24 cellular contexts compared by ENCODE assay signal in the genomic region with DNA sequence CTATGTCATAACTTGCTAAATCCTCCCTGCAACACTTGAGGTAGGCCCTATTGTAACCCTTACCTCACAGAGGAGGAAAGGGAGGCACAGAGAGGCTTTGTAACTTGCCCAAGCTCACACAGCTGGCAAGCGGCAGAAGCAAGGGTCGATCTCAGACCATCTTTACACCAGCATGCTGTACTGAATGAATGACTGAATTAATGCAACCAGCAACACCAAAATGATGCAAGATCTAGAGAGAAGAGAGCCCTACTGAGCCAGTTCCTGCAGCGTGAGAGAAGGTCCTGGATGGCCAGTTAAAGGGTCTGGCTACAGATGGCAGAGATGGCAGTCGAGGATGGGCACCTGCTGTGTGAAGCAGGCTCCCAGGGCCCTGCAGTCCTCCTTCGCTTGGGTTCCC. TPM values are rescaled to one million over a fixed set of nuclear protein-coding genes. Genes with fewer than 3 reads are reported as not detected.
DNase-seq lines count a peak whose midpoint lies in the region; ATAC-seq, FAIRE-seq and TF ChIP-seq lines count a peak whose summit lies in the region.
"Had no signal": no experiment of that assay in that cellular context is flagged by ENCODE, and none has a peak within 500 bp of the region (broad histone marks: within the 10 kb centered on the region; RNA-seq: fewer than 3 reads in every experiment).

No MANE protein-coding gene starts in this region.

- no peak overlapping the region for H3K56ac ChIP-seq in IMR-90 (ENCODE audit: extremely low read depth, insufficient read depth, low read length)
- no peak overlapping the region for H3K56ac ChIP-seq in H1 (replicated peaks; ENCODE audit: insufficient read length, low read depth, low read length)

- H3K27ac ChIP-seq in IMR-90 (ENCODE audit: insufficient read depth, low read length) (no peak overlapping the region), H1 (ENCODE audit: low read depth, low read length) (no peak overlapping the region)
- H3K27ac ChIP-seq: WERI-Rb-1 had no signal

- in situ Hi-C loops in IMR-90 (cut with MboI; ENCODE audit: low sequenced_read_pairs) = loop anchor here (25.0 kb wide), 2 partner anchors 322 to 353 kb away; a partner anchor contains a TSS

- TF ChIP-seq POLR2A in IMR-90 (IDR thresholded peaks at IDR 0.05; ENCODE audit: low read depth, low read length) = no peak
- TF ChIP-seq POLR2A in H1 (IDR thresholded peaks at IDR 0.05; ENCODE audit: control extremely low read depth in 1 of 2, low read depth in 2 of 2, low read length in 2 of 2) = no peak

- H4K8ac ChIP-seq in IMR-90 (ENCODE audit: low read depth in 2 of 2, low read length in 2 of 2) (peak overlapping the region in 1 of 2 experiments; percentile 17; a peak in 1 of 4 replicates), H1 (ENCODE audit: extremely low read depth, insufficient read depth, low read length) (no peak overlapping the region)

- POLR2A ChIA-PET in IMR-90 (lab: Charles Lee; ENCODE audit: unreplicated experiment) (no interaction called here), H1 (lab: Charles Lee; ENCODE audit: partially characterized antibody) (no interaction called here)

- H3K36me3 ChIP-seq in IMR-90 (ENCODE audit: control insufficient read depth, insufficient read depth, low read length) (no peaks in the 10 kb centered on the region), H1 (ENCODE audit: control insufficient read depth in 2 of 4, insufficient read depth in 4 of 4, low read length in 3 of 4) (no peaks in the 10 kb centered on the region)
- H3K36me3 ChIP-seq: BE2C, SJCRH30, transverse colon, WERI-Rb-1 had no signal

- H3K79me2 ChIP-seq in H1 (ENCODE audit: control insufficient read depth in 1 of 2, insufficient read depth in 2 of 2, low read length in 2 of 2) = no peaks in the 10 kb centered on the region

- TF ChIP-seq RAD21 in IMR-90 (IDR thresholded peaks at IDR 0.05; ENCODE audit: low read length) (no peak), H1 (IDR thresholded peaks at IDR 0.05 in 1 of 2, conservative IDR thresholded peaks at IDR 0.05 in 1 of 2; ENCODE audit: low read depth in 2 of 2, low read length in 2 of 2) (no peak)

- H3K18ac ChIP-seq in IMR-90 (ENCODE audit: low read depth, low read length) (no peak overlapping the region), H1 (ENCODE audit: extremely low read depth, low read length) (no peak overlapping the region)

- H3K27me3 Mint-ChIP-seq in T-helper 1 cell treated with Interleukin-12 subunit alpha and Interleukin-12 subunit beta and Interleukin-4 antibody, amounts not matched to agents 30 μg/mL and 1 μg/mL, for 36 hours (ENCODE audit: low read depth) = peaks cover 19% of the 10 kb centered on the region
- H3K27me3 Mint-ChIP-seq in stimulated activated memory B cell treated with anti-CD40 and anti-IgM and Interleukin-4, amounts not matched to agents 10 μg/mL and 1 μg/mL and 100 μg/mL, for 72 hours = no peaks in the 10 kb centered on the region
- H3K27me3 Mint-ChIP-seq in endothelial cell (ENCODE audit: unreplicated experiment) = peaks cover 8% of the 10 kb centered on the region
- H3K27me3 Mint-ChIP-seq: activated naive CD8-positive, alpha-beta T cell had no signal

- H4K91ac ChIP-seq in IMR-90 (ENCODE audit: insufficient read depth, low read depth, low read length) = no peak overlapping the region; the same call in 1 of the 2 replicates
- H4K91ac ChIP-seq in H1 (replicated peaks; ENCODE audit: insufficient read length, low read length) = no peak overlapping the region

- H3K27ac Mint-ChIP-seq in T-helper 1 cell treated with Interleukin-12 subunit alpha and Interleukin-12 subunit beta and Interleukin-4 antibody, amounts not matched to agents 30 μg/mL and 1 μg/mL, for 36 hours = peak overlapping the region; percentile 60
- peak overlapping the region; percentile 91 for H3K27ac Mint-ChIP-seq in stimulated activated memory B cell treated with anti-CD40 and anti-IgM and Interleukin-4, amounts not matched to agents 10 μg/mL and 1 μg/mL and 100 μg/mL, for 72 hours
- H3K27ac Mint-ChIP-seq in endothelial cell (ENCODE audit: unreplicated experiment) = no peak overlapping the region
- H3K27ac Mint-ChIP-seq: activated naive CD8-positive, alpha-beta T cell; activated T-cell treated with anti-CD3 and anti-CD28 coated beads, Interleukin-2, amount 50 U/mL, for 72 hours; T-helper 2 cell treated with Interferon-gamma antibody and Interleukin-4, amounts not matched to agents 5 μg/mL and 100 μg/mL, for 36 hours had no signal

- no peak for ATAC-seq in IMR-90 (ENCODE audit: low read depth)
- ATAC-seq in stimulated activated memory B cell treated with anti-CD40 and anti-IgM and Interleukin-4, amounts not matched to agents 10 μg/mL and 1 μg/mL and 100 μg/mL, for 72 hours = no peak
- no peak for ATAC-seq in HG02981 (IDR thresholded peaks at IDR 0.05; ENCODE audit: unreplicated experiment)
- ATAC-seq: activated T-cell treated with anti-CD3 and anti-CD28 coated beads, Interleukin-2, amount 50 U/mL, for 72 hours; Panc1; psoas muscle; stimulated activated naive CD8-positive, alpha-beta T cell treated with anti-CD3 and anti-CD28 coated beads, Interleukin-15, Interleukin-2, amounts not matched to agents 100 U/mL and 50 U/mL, for 24 hours had no signal

- no peaks in the 10 kb centered on the region for H3K23me2 ChIP-seq in H1 (ENCODE audit: low read depth, low read length)

- no TSS peak for BruUV-seq in IMR-90 (replicated peaks; lab: Mats Ljungman, UMichigan)

- 100% methylated on average over 2 of the region's 5 CpGs; no CpG with 5 or more reads in 1 of the 2 experiments for WGBS in IMR-90 (ENCODE audit: extremely low coverage in 2 of 2, insufficient read length in 1 of 2), 2 experiments
- 90% methylated on average over 5 of the region's 5 CpGs; no CpG with 5 or more reads in 1 of the 2 experiments for WGBS in H1 (ENCODE audit: extremely low coverage in 1 of 2, insufficient coverage in 1 of 2, insufficient read length in 1 of 2, insufficient replicate concordance in 2 of 2, low coverage in 1 of 2, low lambda C conversion rate in 2 of 2, missing lambda C conversion rate in 1 of 2), 2 experiments

- H3K9ac ChIP-seq in IMR-90 (ENCODE audit: low read depth, low read length) = no peak overlapping the region
- H3K9ac ChIP-seq in H1 (replicated peaks in 1 of 4; ENCODE audit: extremely low read depth in 1 of 4, low read depth in 3 of 4, low read length in 3 of 4) = no peak overlapping the region

- intact Hi-C loops in IMR-90 (cut with micrococcal nuclease) = no loop called here

- CTCF ChIA-PET in IMR-90 (lab: Yijun Ruan, JAX) = interaction anchor here (1.6 kb wide), 1 partner anchor 86 kb away, joined by 3 read pairs; no protein-coding TSS in a partner anchor
- CTCF ChIA-PET in H1 (lab: Charles Lee; ENCODE audit: partially characterized antibody) = interaction anchor here (1.9 kb wide), 1 partner anchor 32 kb away, joined by 6 read pairs; no protein-coding TSS in a partner anchor

- H3K23ac ChIP-seq in IMR-90 (ENCODE audit: low read depth, low read length) = no peak overlapping the region
- H3K23ac ChIP-seq in H1 (ENCODE audit: insufficient read length) = no peak overlapping the region

- peaks cover 0 to 21% of the 10 kb centered on the region in 2 experiments; a peak in 2 of 4 replicates for H3K79me1 ChIP-seq in IMR-90 (ENCODE audit: low read depth in 1 of 2, low read length in 2 of 2)
- no peaks in the 10 kb centered on the region for H3K79me1 ChIP-seq in H1 (ENCODE audit: low read depth, low read length)

- peak overlapping the region; percentile 69; the same call in 1 of the 2 replicates for H3K14ac ChIP-seq in IMR-90 (replicated peaks; ENCODE audit: low read depth, low read length)
- H3K14ac ChIP-seq in H1 (ENCODE audit: insufficient read length) = no peak overlapping the region

- no peak for FAIRE-seq in H1 (lab: Jason Lieb, UNC)

- DNase-seq in T-helper 1 cell (no peak), IMR-90 (no peak), H1 (ENCODE audit: low read depth in 1 of 2, low spot score in 2 of 2) (no peak), endothelial cell (ENCODE audit: low spot score) (no peak)
- no peak for DNase-seq in activated CD4-positive, CD25-positive, alpha-beta regulatory T cell treated with anti-CD3 and anti-CD28 coated beads, Interleukin-2, amount 50 U/mL, for 72 hours
- DNase-seq: activated CD8-positive, alpha-beta memory T cell treated with anti-CD3 and anti-CD28 coated beads for 24 hours; activated T-cell treated with anti-CD3 and anti-CD28 coated beads, Interleukin-2, amount 50 U/mL, for 72 hours; BE2C; DMS153; H9; Kasumi-1; NCI-H510A; psoas muscle; SJCRH30; stimulated activated CD4-positive, alpha-beta T cell treated with anti-CD3 and anti-CD28 coated beads, Interleukin-2, amount 100 ng/mL, for 24 hours; stimulated activated naive CD8-positive, alpha-beta T cell treated with anti-CD3 and anti-CD28 coated beads, Interleukin-15, Interleukin-2, amounts not matched to agents 100 U/mL and 50 U/mL, for 24 hours; transverse colon; WERI-Rb-1 had no signal

- H3K9me3 ChIP-seq in IMR-90 (ENCODE audit: control insufficient read depth, insufficient read depth, low read length) = no peaks in the 10 kb centered on the region
- H3K9me3 ChIP-seq in H1 (ENCODE audit: insufficient read depth in 2 of 2, low read depth in 1 of 2, low read length in 1 of 2) = no peaks in the 10 kb centered on the region
- H3K9me3 ChIP-seq: BE2C, psoas muscle, SJCRH30, transverse colon had no signal

- no peak overlapping the region for H2AFZ ChIP-seq in IMR-90 (replicated peaks; ENCODE audit: low read length, poor library complexity)
- H2AFZ ChIP-seq in H1 (ENCODE audit: low read length) = 0 out of 2 replicates have a peak overlapping the region, but pooled peaks have one; percentile 4

- peak overlapping the region; percentile 6; the same call in 1 of the 2 replicates for H4K5ac ChIP-seq in IMR-90 (ENCODE audit: low read depth, low read length)
- no peak overlapping the region for H4K5ac ChIP-seq in H1 (ENCODE audit: insufficient read length, low read depth, low read length)

- no peak overlapping the region for H2BK5ac ChIP-seq in IMR-90 (ENCODE audit: low read depth, low read length, poor library complexity, severe bottlenecking)
- H2BK5ac ChIP-seq in H1 (ENCODE audit: low read depth, low read length) = 0 out of 2 replicates have a peak overlapping the region, but pooled peaks have one; percentile 27

- no peak overlapping the region for H3K4me3 Mint-ChIP-seq in T-helper 1 cell treated with Interleukin-12 subunit alpha and Interleukin-12 subunit beta and Interleukin-4 antibody, amounts not matched to agents 30 μg/mL and 1 μg/mL, for 36 hours
- no peak overlapping the region for H3K4me3 Mint-ChIP-seq in stimulated activated memory B cell treated with anti-CD40 and anti-IgM and Interleukin-4, amounts not matched to agents 10 μg/mL and 1 μg/mL and 100 μg/mL, for 72 hours
- H3K4me3 Mint-ChIP-seq in endothelial cell (ENCODE audit: unreplicated experiment) = no peak overlapping the region
- H3K4me3 Mint-ChIP-seq: activated naive CD8-positive, alpha-beta T cell; activated T-cell treated with anti-CD3 and anti-CD28 coated beads, Interleukin-2, amount 50 U/mL, for 72 hours; H9; T-helper 2 cell treated with Interferon-gamma antibody and Interleukin-4, amounts not matched to agents 5 μg/mL and 100 μg/mL, for 36 hours had no signal

- TF ChIP-seq CTCF in IMR-90 (conservative IDR thresholded peaks at IDR 0.05; ENCODE audit: low read depth, low read length) (no peak), H1 (IDR thresholded peaks at IDR 0.05; ENCODE audit: control extremely low read depth in 1 of 3, insufficient read depth in 1 of 3, low read depth in 1 of 3, low read length in 3 of 3) (no peak), endothelial cell (IDR thresholded peaks at IDR 0.05; ENCODE audit: unreplicated experiment) (no peak)

- H3K27me3 ChIP-seq in IMR-90 (ENCODE audit: control insufficient read depth, insufficient read depth, low read length) = no peaks in the 10 kb centered on the region
- no peaks in the 10 kb centered on the region for H3K27me3 ChIP-seq in H1 (replicated peaks in 1 of 4; ENCODE audit: control insufficient read depth in 3 of 4, extremely low read depth in 1 of 4, insufficient read depth in 3 of 4, low read length in 3 of 4)
- H3K27me3 ChIP-seq: BE2C, SJCRH30, transverse colon had no signal

- no peak for TF ChIP-seq EP300 in H1 (IDR thresholded peaks at IDR 0.05; ENCODE audit: borderline replicate concordance in 1 of 2, low read depth in 2 of 2, low read length in 2 of 2)

- H4K20me1 ChIP-seq in IMR-90 (ENCODE audit: insufficient read depth, low read length) (no peaks in the 10 kb centered on the region), H1 (replicated peaks in 1 of 2; ENCODE audit: control insufficient read depth in 1 of 2, insufficient read depth in 2 of 2, low read length in 2 of 2) (no peaks in the 10 kb centered on the region)

- dilution Hi-C loops in IMR-90 (cut with HindIII; ENCODE audit: low sequenced_read_pairs, unreplicated experiment) = no loop called here

- H3K36me3 Mint-ChIP-seq in T-helper 1 cell treated with Interleukin-12 subunit alpha and Interleukin-12 subunit beta and Interleukin-4 antibody, amounts not matched to agents 30 μg/mL and 1 μg/mL, for 36 hours (ENCODE audit: low read depth) = peaks cover 3% of the 10 kb centered on the region
- H3K36me3 Mint-ChIP-seq in stimulated activated memory B cell treated with anti-CD40 and anti-IgM and Interleukin-4, amounts not matched to agents 10 μg/mL and 1 μg/mL and 100 μg/mL, for 72 hours = no peaks in the 10 kb centered on the region
- H3K36me3 Mint-ChIP-seq in endothelial cell (ENCODE audit: low read depth, unreplicated experiment) = no peaks in the 10 kb centered on the region
- H3K36me3 Mint-ChIP-seq: activated naive CD8-positive, alpha-beta T cell had no signal

- H2AK5ac ChIP-seq in IMR-90 (ENCODE audit: low read depth, low read length) (peak overlapping the region; percentile 80; the same call in 1 of the 2 replicates), H1 (ENCODE audit: low read depth, low read length) (no peak overlapping the region)

- H3K4me2 ChIP-seq in IMR-90 (ENCODE audit: low read depth, low read length) = no peak overlapping the region
- no peak overlapping the region for H3K4me2 ChIP-seq in H1 (ENCODE audit: insufficient read depth in 1 of 2, low read depth in 2 of 2, low read length in 2 of 2)

- H2BK120ac ChIP-seq in IMR-90 (ENCODE audit: low read depth, low read length) (peak overlapping the region; percentile 36; the same call in 1 of the 2 replicates), H1 (replicated peaks; ENCODE audit: low read depth, low read length) (no peak overlapping the region)

- H3K9me3 Mint-ChIP-seq in T-helper 1 cell treated with Interleukin-12 subunit alpha and Interleukin-12 subunit beta and Interleukin-4 antibody, amounts not matched to agents 30 μg/mL and 1 μg/mL, for 36 hours = no peaks in the 10 kb centered on the region
- no peaks in the 10 kb centered on the region for H3K9me3 Mint-ChIP-seq in stimulated activated memory B cell treated with anti-CD40 and anti-IgM and Interleukin-4, amounts not matched to agents 10 μg/mL and 1 μg/mL and 100 μg/mL, for 72 hours
- no peaks in the 10 kb centered on the region for H3K9me3 Mint-ChIP-seq in endothelial cell (ENCODE audit: unreplicated experiment)
- H3K9me3 Mint-ChIP-seq: T-helper 2 cell treated with Interferon-gamma antibody and Interleukin-4, amounts not matched to agents 5 μg/mL and 100 μg/mL, for 36 hours had no signal

- no peak overlapping the region for H2BK12ac ChIP-seq in H1 (ENCODE audit: low read depth, low read length)

- peaks cover 27% of the 10 kb centered on the region for H3K4me1 ChIP-seq in IMR-90 (ENCODE audit: control insufficient read depth, insufficient read depth, low read length)
- H3K4me1 ChIP-seq in H1 (replicated peaks in 1 of 4; ENCODE audit: control insufficient read depth in 3 of 4, insufficient read depth in 4 of 4, low read length in 3 of 4) = peaks cover 0 to 5% (median 1%) of the 10 kb centered on the region in 4 experiments; a peak in 3 of 7 replicates

- H3K4me3 ChIP-seq in IMR-90 (ENCODE audit: insufficient read depth, low read depth, low read length) = no peak overlapping the region
- no peak overlapping the region for H3K4me3 ChIP-seq in H1 (ENCODE audit: extremely low read depth in 1 of 4, insufficient read depth in 2 of 4, low read depth in 3 of 4, low read length in 4 of 4)
- H3K4me3 ChIP-seq: psoas muscle, SJCRH30, transverse colon had no signal

- H2AK9ac ChIP-seq in IMR-90 (replicated peaks; ENCODE audit: low read depth, low read length, poor library complexity) = no peak overlapping the region

- H3K4ac ChIP-seq in IMR-90 (ENCODE audit: low read depth, low read length) = no peak overlapping the region; the same call in 1 of the 2 replicates
- no peak overlapping the region for H3K4ac ChIP-seq in H1 (replicated peaks; ENCODE audit: insufficient read length, low read depth, low read length)

- H2BK15ac ChIP-seq in IMR-90 (ENCODE audit: low read depth, low read length) (peak overlapping the region; percentile 21; the same call in 1 of the 3 replicates), H1 (ENCODE audit: low read length) (0 out of 2 replicates have a peak overlapping the region, but pooled peaks have one; percentile 4)

- no peak overlapping the region; the same call in 1 of the 2 replicates for H2BK20ac ChIP-seq in IMR-90 (ENCODE audit: low read depth, low read length)
- no peak overlapping the region for H2BK20ac ChIP-seq in H1 (ENCODE audit: low read length)

- H3K4me1 Mint-ChIP-seq in T-helper 1 cell treated with Interleukin-12 subunit alpha and Interleukin-12 subunit beta and Interleukin-4 antibody, amounts not matched to agents 30 μg/mL and 1 μg/mL, for 36 hours (ENCODE audit: low read depth) = peaks cover 45% of the 10 kb centered on the region
- peaks cover 74% of the 10 kb centered on the region for H3K4me1 Mint-ChIP-seq in stimulated activated memory B cell treated with anti-CD40 and anti-IgM and Interleukin-4, amounts not matched to agents 10 μg/mL and 1 μg/mL and 100 μg/mL, for 72 hours
- peaks cover 7% of the 10 kb centered on the region for H3K4me1 Mint-ChIP-seq in endothelial cell (ENCODE audit: unreplicated experiment)

- peaks cover 23% of the 10 kb centered on the region for H3K9me1 ChIP-seq in IMR-90 (ENCODE audit: insufficient read depth, low read length)

RNA-seq across cellular contexts. Expression of a gene that starts 8.2 kb away (rescaled TPM):
- total RNA-seq in IMR-90 (2012; rRNA removed) (45.9 and 50.3 TPM in 2 replicates), endothelial cell (ENCODE audit: unreplicated experiment) (40.8 TPM)
- polyA plus RNA-seq in IMR-90 (2012; rRNA removed) (46.3 and 48.9 TPM in 2 replicates), H1 (2011; rRNA removed) (22.9 and 33.7 TPM in 2 replicates)
- 23.9 and 49.3 TPM in 2 replicates for polyA plus RNA-seq in IMR-90 (2012; cell fraction: cytosol; rRNA removed)
- polyA plus RNA-seq in IMR-90 (2012; cell fraction: nucleus; rRNA removed; ENCODE audit: low replicate concordance) = 99.5 and 176 TPM in 2 replicates
- total RNA-seq in H1 (2021; fragmentation: NEBNext Ultra II Directional; extraction: Animal tissue kit (Norgen Biotek cat#: 25700)) = 33.6 and 35.3 TPM in 2 replicates
- polyA plus RNA-seq in H1 (2011; cell fraction: cytosol; rRNA removed) = 25.1 TPM
- polyA plus RNA-seq in H1 (2011; cell fraction: nucleus; rRNA removed) = 34.8 TPM
- 16.3 to 22.6 TPM (median 21.6 TPM) in 4 replicates for polyA plus RNA-seq in H1 (2012, experiment 1 of 2)
- polyA plus RNA-seq in H1 (2012, experiment 2 of 2) = 13.3 TPM
- polyA plus RNA-seq in H1 (2013, experiment 1 of 2) = 14.7 TPM
- polyA plus RNA-seq in H1 (2013, experiment 2 of 2) = 14.9 TPM
- polyA minus RNA-seq in H1 (2011; rRNA and poly(A)+ RNA removed) = 48.3 and 51.7 TPM in 2 replicates
- polyA minus RNA-seq in H1 (2011; cell fraction: cytosol; rRNA and poly(A)+ RNA removed) = 40.4 TPM
- 30.4 TPM for polyA minus RNA-seq in H1 (2011; cell fraction: nucleus; rRNA and poly(A)+ RNA removed)

RNA-seq across cellular contexts. Expression of a gene that starts 22.3 kb away (rescaled TPM):
- total RNA-seq in IMR-90 (2012; rRNA removed) (144 and 166 TPM in 2 replicates), endothelial cell (ENCODE audit: unreplicated experiment) (87.3 TPM)
- polyA plus RNA-seq in IMR-90 (2012; rRNA removed) (258 and 270 TPM in 2 replicates), H1 (2011; rRNA removed) (59.2 and 89.0 TPM in 2 replicates)
- 343 and 372 TPM in 2 replicates for polyA plus RNA-seq in IMR-90 (2012; cell fraction: cytosol; rRNA removed)
- 158 and 196 TPM in 2 replicates for polyA plus RNA-seq in IMR-90 (2012; cell fraction: nucleus; rRNA removed; ENCODE audit: low replicate concordance)
- 183 TPM in 2 replicates for total RNA-seq in H1 (2021; fragmentation: NEBNext Ultra II Directional; extraction: Animal tissue kit (Norgen Biotek cat#: 25700))
- 69.0 TPM for polyA plus RNA-seq in H1 (2011; cell fraction: cytosol; rRNA removed)
- 66.9 TPM for polyA plus RNA-seq in H1 (2011; cell fraction: nucleus; rRNA removed)
- polyA plus RNA-seq in H1 (2012, experiment 1 of 2) = 130 to 155 TPM (median 146 TPM) in 4 replicates
- polyA plus RNA-seq in H1 (2012, experiment 2 of 2) = 218 TPM
- polyA plus RNA-seq in H1 (2013, experiment 1 of 2) = 116 TPM
- 122 TPM for polyA plus RNA-seq in H1 (2013, experiment 2 of 2)
- 20.0 and 39.8 TPM in 2 replicates for polyA minus RNA-seq in H1 (2011; rRNA and poly(A)+ RNA removed)
- 41.8 TPM for polyA minus RNA-seq in H1 (2011; cell fraction: cytosol; rRNA and poly(A)+ RNA removed)
- 27.7 TPM for polyA minus RNA-seq in H1 (2011; cell fraction: nucleus; rRNA and poly(A)+ RNA removed)

RNA-seq across cellular contexts. Expression of a gene that starts 59.7 kb away (rescaled TPM):
- total RNA-seq in IMR-90 (2012; rRNA removed) = 54.3 and 61.9 TPM in 2 replicates
- polyA plus RNA-seq in IMR-90 (2012; rRNA removed) = 79.0 and 85.5 TPM in 2 replicates
- 33.5 and 44.0 TPM in 2 replicates for polyA plus RNA-seq in IMR-90 (2012; cell fraction: cytosol; rRNA removed)
- polyA plus RNA-seq in IMR-90 (2012; cell fraction: nucleus; rRNA removed; ENCODE audit: low replicate concordance) = 67.7 and 84.6 TPM in 2 replicates
- total RNA-seq in H1 (2021; fragmentation: NEBNext Ultra II Directional; extraction: Animal tissue kit (Norgen Biotek cat#: 25700)) = 186 and 195 TPM in 2 replicates
- 171 and 224 TPM in 2 replicates for polyA plus RNA-seq in H1 (2011; rRNA removed)
- 133 TPM for polyA plus RNA-seq in H1 (2011; cell fraction: cytosol; rRNA removed)
- 270 TPM for polyA plus RNA-seq in H1 (2011; cell fraction: nucleus; rRNA removed)
- polyA plus RNA-seq in H1 (2012, experiment 1 of 2) = 144 to 168 TPM (median 154 TPM) in 4 replicates
- polyA plus RNA-seq in H1 (2012, experiment 2 of 2) = 26.5 TPM
- 104 TPM for polyA plus RNA-seq in H1 (2013, experiment 1 of 2)
- 99.0 TPM for polyA plus RNA-seq in H1 (2013, experiment 2 of 2)
- 417 and 489 TPM in 2 replicates for polyA minus RNA-seq in H1 (2011; rRNA and poly(A)+ RNA removed)
- polyA minus RNA-seq in H1 (2011; cell fraction: cytosol; rRNA and poly(A)+ RNA removed) = 122 TPM
- 124 TPM for polyA minus RNA-seq in H1 (2011; cell fraction: nucleus; rRNA and poly(A)+ RNA removed)
- 81.2 TPM for total RNA-seq in endothelial cell (ENCODE audit: unreplicated experiment)
